ENCODE assay signal across 34 cellular contexts in the genomic region with DNA sequence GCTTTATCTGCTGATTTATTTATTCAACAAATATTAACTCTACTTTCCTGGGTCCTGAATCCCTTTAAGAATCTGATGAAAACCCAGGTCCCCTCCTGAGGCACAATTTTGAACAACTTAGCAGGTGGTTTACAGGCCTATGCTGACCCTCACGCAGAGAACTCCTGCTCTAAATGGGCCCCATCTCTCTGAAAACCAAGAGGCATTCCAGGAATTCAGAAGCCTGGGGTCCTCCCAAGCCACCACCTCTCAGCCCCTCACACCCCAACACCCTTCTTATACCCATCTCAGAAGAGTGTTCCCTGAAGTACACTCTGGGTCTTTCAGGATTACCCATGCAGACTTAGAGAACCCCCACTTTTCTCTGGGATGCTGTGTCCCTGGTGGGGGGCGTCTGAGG. TPM values are rescaled to one million over a fixed set of nuclear protein-coding genes. Genes with fewer than 3 reads are reported as not detected.
"Had no signal": no experiment of that assay in that cellular context is flagged by ENCODE, and none has a peak within 500 bp of the region (broad histone marks: within the 10 kb centered on the region; RNA-seq: fewer than 3 reads in every experiment).

No MANE protein-coding gene starts in this region.

- H3K27ac Mint-ChIP-seq: activated CD8-positive, alpha-beta T cell treated with anti-CD3 and anti-CD28 coated beads for 36 hours; activated naive CD4-positive, alpha-beta T cell treated with anti-CD3 and anti-CD28 coated beads for 36 hours; T-cell had no signal

- H3K9me3 Mint-ChIP-seq: activated CD8-positive, alpha-beta T cell treated with anti-CD3 and anti-CD28 coated beads for 36 hours; activated naive CD4-positive, alpha-beta T cell treated with anti-CD3 and anti-CD28 coated beads for 36 hours; activated naive CD4-positive, alpha-beta T cell treated with anti-CD3 and anti-CD28 coated beads, Interleukin-2, amount 50 U/mL, for 72 hours; T-cell had no signal

- H3K4me1 Mint-ChIP-seq: T-cell had no signal

- ATAC-seq: activated CD8-positive, alpha-beta T cell treated with anti-CD3 and anti-CD28 coated beads for 36 hours; activated naive CD4-positive, alpha-beta T cell treated with anti-CD3 and anti-CD28 coated beads, Interleukin-2, amount 50 U/mL, for 72 hours; body of pancreas; PC-3; Right ventricle myocardium inferior; SK-N-SH treated with all-trans-retinoic acid at 6 μM for 48 hours; T-cell had no signal

- H3K36me3 Mint-ChIP-seq: activated naive CD4-positive, alpha-beta T cell treated with anti-CD3 and anti-CD28 coated beads, Interleukin-2, amount 50 U/mL, for 72 hours; T-cell had no signal

- H3K27me3 Mint-ChIP-seq: activated CD8-positive, alpha-beta T cell treated with anti-CD3 and anti-CD28 coated beads for 36 hours; T-cell had no signal

- H3K4me3 ChIP-seq: adrenal gland, body of pancreas, breast epithelium, Peyer's patch had no signal

- DNase-seq: activated CD4-positive, alpha-beta T cell treated with anti-CD3 and anti-CD28 coated beads for 1 hour; activated CD4-positive, alpha-beta T cell treated with anti-CD3 and anti-CD28 coated beads for 48 hours; activated CD4-positive, CD25-positive, alpha-beta regulatory T cell; activated CD8-positive, alpha-beta T cell treated with anti-CD3 and anti-CD28 coated beads for 36 hours; activated gamma-delta T cell treated with Interleukin-2 at 50 U/mL for 16 hours; activated naive CD4-positive, alpha-beta T cell treated with anti-CD3 and anti-CD28 coated beads for 36 hours; activated T-cell treated with anti-CD3 and anti-CD28 coated beads, Interleukin-2, amount 50 U/mL, for 1 hour; body of pancreas; MM.1S; MV-4-11; NCI-H1092; NCI-H146; NCI-H187; NCI-H2029 treated with DMSO at 0.1 percent for 48 hours; NCI-H2107; NCI-H2171; NCI-H510A; NCI-H526; NCI-H748 treated with DMSO at 0.1 percent for 48 hours; NK-92 treated with Interleukin-12 subunit alpha and Interleukin-12 subunit beta, amount 100 ng/mL, for 24 hours; PC-3; Peyer's patch; SIG-M5; T-cell; T-helper 2 cell; T-helper 9 cell had no signal

- H3K27ac ChIP-seq: adrenal gland, body of pancreas, breast epithelium, KMS-11, Peyer's patch, RWPE1, VCaP had no signal

- H3K4me3 Mint-ChIP-seq: activated CD8-positive, alpha-beta T cell treated with anti-CD3 and anti-CD28 coated beads for 36 hours; activated naive CD4-positive, alpha-beta T cell treated with anti-CD3 and anti-CD28 coated beads for 36 hours; T-cell had no signal

RNA-seq across cellular contexts. Expression of a gene that starts 34.5 kb away (rescaled TPM):
- total RNA-seq: activated CD8-positive, alpha-beta T cell treated with anti-CD3 and anti-CD28 coated beads for 36 hours; activated naive CD4-positive, alpha-beta T cell treated with anti-CD3 and anti-CD28 coated beads for 36 hours; activated naive CD4-positive, alpha-beta T cell treated with anti-CD3 and anti-CD28 coated beads, Interleukin-2, amount 50 U/mL, for 72 hours; adrenal gland; body of pancreas; breast epithelium; Right ventricle myocardium inferior had no signal
